In the genomic region with DNA sequence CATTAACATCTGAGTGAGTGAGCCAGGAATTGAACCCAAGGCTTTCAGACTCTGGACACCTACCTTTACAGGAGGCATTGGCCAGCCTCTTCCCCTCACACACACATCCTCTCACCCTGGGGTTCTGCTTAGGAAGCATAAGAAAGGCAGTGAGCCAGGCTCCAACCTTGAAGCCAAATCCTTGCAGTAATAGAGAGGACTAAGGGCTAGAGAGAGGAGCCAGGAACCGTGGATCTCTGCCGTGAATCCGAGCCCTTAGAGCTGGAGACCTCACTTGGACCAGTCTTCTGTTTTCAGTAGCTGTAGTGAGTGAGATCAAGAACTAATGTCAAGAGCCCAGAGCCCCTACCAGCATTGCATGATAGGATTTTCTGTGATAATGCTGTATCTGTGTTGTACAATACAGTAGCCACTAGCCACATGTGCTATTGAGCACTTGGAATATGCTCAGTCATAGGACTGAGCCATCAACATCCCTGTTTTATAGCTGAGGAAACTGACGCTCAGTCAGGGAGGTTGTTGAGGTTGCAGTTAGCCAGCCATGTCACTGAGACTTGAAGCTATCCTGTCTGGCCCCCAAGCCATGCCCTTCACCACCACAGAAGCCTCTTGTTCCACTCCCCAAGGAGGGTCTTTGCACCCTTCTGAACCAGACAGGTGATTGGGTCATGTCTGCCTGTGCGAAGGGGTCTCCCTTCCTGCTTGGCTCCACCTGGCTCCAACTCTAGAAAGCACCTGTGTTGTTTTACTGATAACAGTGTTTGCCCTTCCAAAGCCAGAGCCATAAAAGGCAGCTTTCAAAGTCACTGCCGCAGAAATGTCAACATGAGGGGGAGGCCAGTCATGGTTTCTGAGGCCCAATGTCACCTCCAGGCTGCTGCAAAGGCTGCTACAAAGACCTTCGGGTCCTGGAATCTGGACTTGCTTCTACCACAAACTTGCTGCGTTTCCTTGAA, we compare ENCODE assay signal across 8 cellular contexts.
DNase-seq lines count a peak whose midpoint lies in the region; ATAC-seq and TF ChIP-seq lines count a peak whose summit lies in the region.

No MANE protein-coding gene starts in this region.

- no peaks in the 10 kb centered on the region for H3K9me3 ChIP-seq in DND-41 (ENCODE audit: insufficient read depth, low read length, severe bottlenecking)
- no peaks in the 10 kb centered on the region for H3K9me3 ChIP-seq in endodermal cell (ENCODE audit: control insufficient read depth, low read length)

- H3K27ac Mint-ChIP-seq in endodermal cell, result peak overlapping the region; percentile 73
- H3K27ac Mint-ChIP-seq in progenitor cell of endocrine pancreas, result peak overlapping the region; percentile 95

- ATAC-seq in DND-41 (ENCODE audit: insufficient read depth, low read depth), result 0 out of 3 replicates have a peak, but pooled peaks have one; percentile 8

- no peak for TF ChIP-seq CTCF in DND-41 (IDR thresholded peaks at IDR 0.05; ENCODE audit: borderline replicate concordance, extremely low read depth, low read length, poor library complexity, severe bottlenecking)
- no peak for TF ChIP-seq CTCF in endodermal cell (conservative IDR thresholded peaks at IDR 0.05)
- TF ChIP-seq CTCF in progenitor cell of endocrine pancreas (IDR thresholded peaks at IDR 0.05; ENCODE audit: unreplicated experiment), result no peak

- H3K4me1 Mint-ChIP-seq in endodermal cell (peaks cover 40% of the 10 kb centered on the region), progenitor cell of endocrine pancreas (ENCODE audit: low read depth) (peaks cover 50% of the 10 kb centered on the region)

- no peaks in the 10 kb centered on the region for H3K36me3 ChIP-seq in DND-41 (ENCODE audit: insufficient read depth, low read length)
- H3K36me3 ChIP-seq in endodermal cell (ENCODE audit: control insufficient read depth, insufficient read depth, low read length), result no peaks in the 10 kb centered on the region

- no peaks in the 10 kb centered on the region for H3K9me3 Mint-ChIP-seq in endodermal cell
- no peaks in the 10 kb centered on the region for H3K9me3 Mint-ChIP-seq in progenitor cell of endocrine pancreas (ENCODE audit: low read depth)

- H3K4me3 Mint-ChIP-seq in endodermal cell (peak overlapping the region; percentile 22), progenitor cell of endocrine pancreas (ENCODE audit: low read depth) (peak overlapping the region; percentile 0)

- H4K20me1 ChIP-seq in DND-41 (ENCODE audit: insufficient read depth, low read length), result no peaks in the 10 kb centered on the region

- H3K36me3 Mint-ChIP-seq in endodermal cell (ENCODE audit: low read depth), result no peaks in the 10 kb centered on the region
- H3K36me3 Mint-ChIP-seq in progenitor cell of endocrine pancreas (ENCODE audit: insufficient read depth), result no peaks in the 10 kb centered on the region

- peaks cover 28% of the 10 kb centered on the region for H3K4me1 ChIP-seq in DND-41 (ENCODE audit: insufficient read depth, low read length)
- H3K4me1 ChIP-seq in endodermal cell (ENCODE audit: control insufficient read depth, insufficient read depth, low read length), result peaks cover 22% of the 10 kb centered on the region

- no peak overlapping the region for H2AFZ ChIP-seq in DND-41 (ENCODE audit: low read depth, low read length)

- peak overlapping the region; percentile 4; the same call in 1 of the 2 replicates for H3K27ac ChIP-seq in DND-41 (ENCODE audit: low read length)
- no peak overlapping the region for H3K27ac ChIP-seq in endodermal cell (ENCODE audit: low read depth, low read length)

- no peak overlapping the region for H3K4me2 ChIP-seq in DND-41 (ENCODE audit: insufficient read depth, low read length)

- H3K27me3 ChIP-seq in DND-41 (ENCODE audit: insufficient read depth, low read length, poor library complexity) (no peaks in the 10 kb centered on the region), endodermal cell (ENCODE audit: control insufficient read depth, insufficient read depth, low read length, poor library complexity, severe bottlenecking) (no peaks in the 10 kb centered on the region)

- POLR2A ChIA-PET in HEK293T (lab: Yijun Ruan, JAX), result interaction anchor here (0.8 to 1.8 kb wide), 2 partner anchors 18 to 101 kb away, joined by 3 to 6 read pairs; a partner anchor contains a TSS

- H3K4me3 ChIP-seq in DND-41 (ENCODE audit: low read depth in 1 of 2, low read length in 2 of 2), result no peak overlapping the region
- H3K4me3 ChIP-seq in endodermal cell (ENCODE audit: low read length), result peak overlapping the region; percentile 60

- H3K9ac ChIP-seq in DND-41 (ENCODE audit: low read depth, low read length) (no peak overlapping the region), endodermal cell (ENCODE audit: extremely low read depth, low read length, poor library complexity, severe bottlenecking) (peak overlapping the region; percentile 2)

- 74 to 76% methylated on average over 7 to 8 of the region's 8 CpGs for WGBS in endodermal cell (ENCODE audit: insufficient coverage in 1 of 2, insufficient read length in 1 of 2), 2 experiments

- H3K79me2 ChIP-seq in DND-41 (ENCODE audit: insufficient read depth, low read length), result no peaks in the 10 kb centered on the region

- DNase-seq in DND-41, result no peak
- peak; percentile 91 for DNase-seq in NCI-H510A (lab: John Stamatoyannopoulos, UW)
- no peak for DNase-seq in endodermal cell
- peak; percentile 67 for DNase-seq in progenitor cell of endocrine pancreas (ENCODE audit: low spot score, unreplicated experiment)
- DNase-seq in SKM-1 treated with dmso at 0.1 percent for 144 hours (lab: John Stamatoyannopoulos, UW; ENCODE audit: unreplicated experiment), result no peak
- DNase-seq in HEK293T (ENCODE audit: extremely low spot score), result no peak
- no peak for DNase-seq in iPS-NIHi11 (ENCODE audit: low spot score)
- no peak for DNase-seq in central memory CD4-positive, alpha-beta T cell

- CTCF ChIA-PET in HEK293T (lab: Yijun Ruan, JAX), result no interaction called here

- H3K27me3 Mint-ChIP-seq in endodermal cell (ENCODE audit: insufficient read depth), result peaks cover 5% of the 10 kb centered on the region
- H3K27me3 Mint-ChIP-seq in progenitor cell of endocrine pancreas, result peaks cover 12% of the 10 kb centered on the region

TF ChIP-seq in HEK293T, 16 proteins besides CTCF, POLR2A, EP300 and RAD21:
- TF ChIP-seq ZNF384 (IDR thresholded peaks at IDR 0.05) (no peak), LEF1 (IDR thresholded peaks at IDR 0.05; ENCODE audit: borderline replicate concordance) (no peak)

Comparison
In these comparisons a context has a peak if more than half of its experiments do, and no peak if none do; other contexts are left out.
1. DNase-seq: peak in NCI-H510A (single experiment) and progenitor cell of endocrine pancreas (single experiment); none in DND-41 (single experiment), endodermal cell (single experiment), SKM-1 treated with dmso at 0.1 percent for 144 hours (single experiment), HEK293T (single experiment), iPS-NIHi11 (single experiment) and central memory CD4-positive, alpha-beta T cell (single experiment).